ENCODE assay signal across 19 cellular contexts in the genomic region with DNA sequence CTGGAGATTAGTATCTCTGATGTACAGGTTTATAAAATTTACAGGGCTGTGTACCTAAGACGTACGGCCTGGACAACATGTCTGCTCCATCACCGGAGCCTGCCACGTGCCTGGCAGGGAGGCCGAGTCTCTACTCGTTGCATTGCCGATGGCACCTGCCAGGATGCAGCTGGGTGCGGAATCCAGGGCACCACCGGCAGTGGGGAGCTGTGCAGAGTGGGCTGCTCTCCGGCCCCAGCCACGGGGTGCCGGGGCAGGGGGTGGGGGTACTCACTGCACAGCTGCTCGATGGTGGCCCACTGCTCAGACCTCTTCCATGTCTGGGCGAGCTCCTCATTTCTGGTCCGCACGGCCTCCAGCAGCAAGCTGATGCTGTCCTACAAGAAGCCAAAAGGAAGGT. TPM values are rescaled to one million over a fixed set of nuclear protein-coding genes. Genes with fewer than 3 reads are reported as not detected.
A peak's percentile ranks its signal among the peaks of the same experiment; 100 is the strongest.
DNase-seq lines count a peak whose midpoint lies in the region; ATAC-seq, FAIRE-seq and TF ChIP-seq lines count a peak whose summit lies in the region.
"Had no signal": no experiment of that assay in that cellular context is flagged by ENCODE, and none has a peak within 500 bp of the region (broad histone marks: within the 10 kb centered on the region; RNA-seq: fewer than 3 reads in every experiment).

No MANE protein-coding gene starts in this region.

- H3K4me3 ChIP-seq in K562 (no peak overlapping the region), muscle layer of colon (ENCODE audit: low read depth in 1 of 2, low read length in 2 of 2) (no peak overlapping the region), tibial artery (peak overlapping the region in 1 of 2 donors; percentile 21), WERI-Rb-1 (ENCODE audit: low read depth, low read length) (no peak overlapping the region)
- H3K4me3 ChIP-seq: adrenal gland, prostate gland had no signal

- no peak overlapping the region for H3K9ac ChIP-seq in K562 (ENCODE audit: insufficient read depth in 1 of 2, low read depth in 2 of 2, low read length in 2 of 2)
- H3K9ac ChIP-seq in muscle layer of colon (ENCODE audit: low read length) = no peak overlapping the region

- no peak for TF ChIP-seq EP300 in K562 (IDR thresholded peaks at IDR 0.05; ENCODE audit: low read length)

- no peak for TF ChIP-seq CTCF in K562 (IDR thresholded peaks at IDR 0.05 in 2 of 3, conservative IDR thresholded peaks at IDR 0.05 in 1 of 3; ENCODE audit: insufficient read depth in 2 of 3, low read depth in 1 of 3, low read length in 3 of 3)
- TF ChIP-seq CTCF in tibial artery (IDR thresholded peaks at IDR 0.05) = no peak
- TF ChIP-seq CTCF in WERI-Rb-1 (IDR thresholded peaks at IDR 0.05; ENCODE audit: low read depth, low read length) = no peak

- CTCF ChIA-PET in K562 (lab: Yijun Ruan, JAX; ENCODE audit: low intra/inter-chr PET ratio) = no interaction called here

- H3K27me3 ChIP-seq in K562 (ENCODE audit: control insufficient read depth in 2 of 2, insufficient read depth in 2 of 2, low read length in 2 of 2) (no peaks in the 10 kb centered on the region), muscle layer of colon (ENCODE audit: control insufficient read depth in 1 of 2, insufficient read depth in 2 of 2, low read length in 2 of 2) (no peaks in the 10 kb centered on the region), tibial artery (no peaks in the 10 kb centered on the region), WERI-Rb-1 (ENCODE audit: insufficient read depth, low read depth, severe bottlenecking) (no peaks in the 10 kb centered on the region)
- H3K27me3 ChIP-seq: adrenal gland had no signal

- POLR2A ChIA-PET in K562 (lab: Yijun Ruan, JAX) = interaction anchor here (1.4 kb wide), 1 partner anchor 20 kb away, joined by 3 read pairs; no protein-coding TSS in a partner anchor

- DNase-seq in Right ventricle myocardium inferior (ENCODE audit: missing footprints) (peak; percentile 50), Right ventricle myocardium superior (no peak), K562 (ENCODE audit: extremely low read depth in 1 of 4, low spot score in 3 of 4) (no peak), tibial artery (no peak), WERI-Rb-1 (no peak)
- DNase-seq: activated CD4-positive, alpha-beta T cell treated with anti-CD3 and anti-CD28 coated beads, Interleukin-2, amount 50 U/mL, for 4 hours; activated gamma-delta T cell; adrenal gland; Calu3; EL; HCEC 1CT; hippocampal formation; NCI-H1417 treated with DMSO at 0.1 percent for 48 hours; NCI-H526; SHP77 had no signal

- BruUV-seq in K562 (replicated peaks; lab: Mats Ljungman, UMichigan) = no TSS peak

- H3K9me3 ChIP-seq in K562 (replicated peaks; ENCODE audit: control insufficient read depth, insufficient read depth, low read depth, low read length) (no peaks in the 10 kb centered on the region), muscle layer of colon (ENCODE audit: low read length) (no peaks in the 10 kb centered on the region), tibial artery (no peaks in the 10 kb centered on the region), WERI-Rb-1 (ENCODE audit: severe bottlenecking) (no peaks in the 10 kb centered on the region)
- H3K9me3 ChIP-seq: adrenal gland, prostate gland had no signal

- TF ChIP-seq POLR2A in K562 (conservative IDR thresholded peaks at IDR 0.05) = no peak

- peaks cover 97% of the 10 kb centered on the region for H3K36me3 ChIP-seq in K562 (ENCODE audit: control insufficient read depth, insufficient read depth, low read length)
- peaks cover 68% of the 10 kb centered on the region for H3K36me3 ChIP-seq in muscle layer of colon (ENCODE audit: insufficient read depth, low read length)
- peaks cover 52 to 78% (median 57%) of the 10 kb centered on the region in 3 donors for H3K36me3 ChIP-seq in tibial artery
- peaks cover 99% of the 10 kb centered on the region for H3K36me3 ChIP-seq in WERI-Rb-1

- ATAC-seq in Right ventricle myocardium inferior (no peak), Right ventricle myocardium superior (ENCODE audit: poor library complexity) (no peak), K562 (no peak), GM19463 (IDR thresholded peaks at IDR 0.05; ENCODE audit: unreplicated experiment) (no peak), HG03571 (IDR thresholded peaks at IDR 0.05; ENCODE audit: unreplicated experiment) (no peak)

- H3K4me2 ChIP-seq in K562 (ENCODE audit: insufficient read depth, low read length) = no peak overlapping the region

- in situ Hi-C loops in K562 (cut with MboI) = no loop called here

- no peaks in the 10 kb centered on the region for H3K9me1 ChIP-seq in K562 (ENCODE audit: control insufficient read depth, insufficient read depth, low read length)

- peaks cover 0 to 3% of the 10 kb centered on the region in 2 experiments; a peak in 1 of 5 replicates for H3K4me1 ChIP-seq in K562 (replicated peaks in 1 of 2; ENCODE audit: control insufficient read depth in 2 of 2, insufficient read depth in 2 of 2, low read length in 2 of 2)
- H3K4me1 ChIP-seq in muscle layer of colon (ENCODE audit: insufficient read depth, low read length) = peaks cover 37% of the 10 kb centered on the region
- H3K4me1 ChIP-seq in tibial artery = peaks cover 0 to 76% (median 49%) of the 10 kb centered on the region in 4 donors

- WGBS in K562 (ENCODE audit: insufficient coverage, low coverage, missing lambda C conversion rate) = 95% methylated on average over 16 of the region's 16 CpGs

- no peak for TF ChIP-seq RAD21 in K562 (CRISPR knock-in tag; conservative IDR thresholded peaks at IDR 0.05 in 1 of 2, IDR thresholded peaks at IDR 0.05 in 1 of 2)

- H4K20me1 ChIP-seq in K562 (replicated peaks; ENCODE audit: control insufficient read depth, insufficient read depth, low read length) = peaks cover 5% of the 10 kb centered on the region; the same call in 1 of the 2 replicates

- no peak for FAIRE-seq in K562 (lab: Jason Lieb, UNC)

- H3K27ac ChIP-seq in K562 (ENCODE audit: extremely low read depth, low read depth, low read length) = no peak overlapping the region
- H3K27ac ChIP-seq in muscle layer of colon (ENCODE audit: low read depth, low read length) = peak overlapping the region; percentile 93
- peak overlapping the region; percentile 70 to 79 for H3K27ac ChIP-seq in tibial artery
- no peak overlapping the region for H3K27ac ChIP-seq in WERI-Rb-1

- intact Hi-C loops in Right ventricle myocardium inferior (cut with DNase I) = loop anchor here (5.0 kb wide), 1 partner anchor 37 kb away; no protein-coding TSS in a partner anchor
- intact Hi-C loops in Right ventricle myocardium superior (cut with DNase I) = no loop called here
- intact Hi-C loops in K562 (cut with micrococcal nuclease) = no loop called here
- intact Hi-C loops in tibial artery (cut with DNase I; ENCODE audit: low total_unique reads) = no loop called here

- no peaks in the 10 kb centered on the region for H3K79me2 ChIP-seq in K562 (ENCODE audit: control insufficient read depth, insufficient read depth, low read length)

- no peak overlapping the region for H2AFZ ChIP-seq in K562 (ENCODE audit: low read depth, low read length)

RNA-seq across cellular contexts. Expression of a gene that starts 13.1 kb away (rescaled TPM):
- total RNA-seq in Right ventricle myocardium inferior (14.8 TPM), Right ventricle myocardium superior (13.0 TPM), K562 (2014; rRNA removed) (33.2 and 39.0 TPM in 2 replicates), K562 (2014; rRNA removed; fragmentation: Illumina TruSeq; extraction: Trizol) (3.9 and 8.6 TPM in 2 replicates), K562 (2015; rRNA removed; fragmentation: Illumina TruSeq; extraction: Trizol) (18.9 and 20.9 TPM in 2 replicates), K562 (2021) (51.2 and 52.5 TPM in 2 replicates)
- total RNA-seq in K562 (2011; cell fraction: chromatin; rRNA removed; ENCODE audit: low replicate concordance) = 44.9 and 197 TPM in 2 replicates
- total RNA-seq in K562 (2011; cell fraction: nucleolus; rRNA removed) = 108 and 129 TPM in 2 replicates
- 63.6 and 65.2 TPM in 2 replicates for total RNA-seq in K562 (2011; cell fraction: nucleoplasm; rRNA removed)
- polyA plus RNA-seq in K562 (2011; rRNA removed) (12.6 and 15.2 TPM in 2 replicates), K562 (2014; fragmentation: Illumina TruSeq; extraction: Trizol) (7.6 and 25.3 TPM in 2 replicates), K562 (2014; fragmentation: Nextera tagmentation; extraction: Ambion mirVana) (under 1 TPM; 0.31 to 0.69 TPM), K562 (2014; rRNA removed) (38.6 and 42.4 TPM in 2 replicates)
- 18.3 and 47.5 TPM in 2 replicates for polyA plus RNA-seq in K562 (2011; cell fraction: cytosol; rRNA removed)
- polyA plus RNA-seq in K562 (2011; cell fraction: nucleus; rRNA removed) = 42.7 and 112 TPM in 2 replicates
- 22.5 and 27.7 TPM in 2 replicates for polyA plus RNA-seq in K562 (2012)
- 4.7 and 7.0 TPM in 2 replicates for polyA minus RNA-seq in K562 (2011; rRNA and poly(A)+ RNA removed)
- polyA minus RNA-seq in K562 (2011; cell fraction: cytosol; rRNA and poly(A)+ RNA removed) = 19.5 and 23.0 TPM in 2 replicates
- 58.6 and 62.1 TPM in 2 replicates for polyA minus RNA-seq in K562 (2011; cell fraction: nucleus; rRNA and poly(A)+ RNA removed)

RNA-seq across cellular contexts. Expression of a gene that starts 37.1 kb away (rescaled TPM):
- total RNA-seq in Right ventricle myocardium inferior (0.19 TPM), Right ventricle myocardium superior (0.19 TPM), K562 (2014; rRNA removed) (not detected in 2 replicates), K562 (2014; rRNA removed; fragmentation: Illumina TruSeq; extraction: Trizol) (not detected in 2 replicates), K562 (2015; rRNA removed; fragmentation: Illumina TruSeq; extraction: Trizol) (not detected in 2 replicates), K562 (2021) (not detected in 2 replicates)
- 0.23 TPM in 1 of 2 replicates, not detected in the other for total RNA-seq in K562 (2011; cell fraction: chromatin; rRNA removed; ENCODE audit: low replicate concordance)
- total RNA-seq in K562 (2011; cell fraction: nucleolus; rRNA removed) = 0.26 and 0.33 TPM in 2 replicates
- total RNA-seq in K562 (2011; cell fraction: nucleoplasm; rRNA removed) = 0.37 TPM in 1 of 2 replicates, not detected in the other
- polyA plus RNA-seq in K562 (2011; rRNA removed) (not detected in 2 replicates), K562 (2014; fragmentation: Illumina TruSeq; extraction: Trizol) (not detected in 2 replicates), K562 (2014; fragmentation: Nextera tagmentation; extraction: Ambion mirVana) (not detected), K562 (2014; rRNA removed) (0.08 TPM in 1 of 2 replicates, not detected in the other)
- not detected in 2 replicates for polyA plus RNA-seq in K562 (2011; cell fraction: cytosol; rRNA removed)
- polyA plus RNA-seq in K562 (2011; cell fraction: nucleus; rRNA removed) = 0.14 TPM in 1 of 2 replicates, not detected in the other
- polyA plus RNA-seq in K562 (2012) = 0.25 and 0.30 TPM in 2 replicates
- not detected in 2 replicates for polyA minus RNA-seq in K562 (2011; rRNA and poly(A)+ RNA removed)
- not detected in 2 replicates for polyA minus RNA-seq in K562 (2011; cell fraction: cytosol; rRNA and poly(A)+ RNA removed)
- 0.13 TPM in 1 of 2 replicates, not detected in the other for polyA minus RNA-seq in K562 (2011; cell fraction: nucleus; rRNA and poly(A)+ RNA removed)

RNA-seq across cellular contexts. Expression of a gene that starts 52.6 kb away (rescaled TPM):
- total RNA-seq in Right ventricle myocardium inferior (468 TPM), Right ventricle myocardium superior (369 TPM), K562 (2014; rRNA removed) (1,572 and 2,328 TPM in 2 replicates), K562 (2014; rRNA removed; fragmentation: Illumina TruSeq; extraction: Trizol) (512 and 566 TPM in 2 replicates), K562 (2015; rRNA removed; fragmentation: Illumina TruSeq; extraction: Trizol) (568 and 574 TPM in 2 replicates), K562 (2021) (1,775 and 1,801 TPM in 2 replicates)
- 264 and 482 TPM in 2 replicates for total RNA-seq in K562 (2011; cell fraction: chromatin; rRNA removed; ENCODE audit: low replicate concordance)
- 393 and 500 TPM in 2 replicates for total RNA-seq in K562 (2011; cell fraction: nucleolus; rRNA removed)
- total RNA-seq in K562 (2011; cell fraction: nucleoplasm; rRNA removed) = 388 and 427 TPM in 2 replicates
- polyA plus RNA-seq in K562 (2011; rRNA removed) (224 and 602 TPM in 2 replicates), K562 (2014; fragmentation: Illumina TruSeq; extraction: Trizol) (990 and 2,987 TPM in 2 replicates), K562 (2014; fragmentation: Nextera tagmentation; extraction: Ambion mirVana) (100 to 1,000 TPM; 259 to 386 TPM), K562 (2014; rRNA removed) (831 and 1,109 TPM in 2 replicates)
- 901 and 1,415 TPM in 2 replicates for polyA plus RNA-seq in K562 (2011; cell fraction: cytosol; rRNA removed)
- polyA plus RNA-seq in K562 (2011; cell fraction: nucleus; rRNA removed) = 1,206 and 1,333 TPM in 2 replicates
- 1,311 and 3,206 TPM in 2 replicates for polyA plus RNA-seq in K562 (2012)
- 205 and 410 TPM in 2 replicates for polyA minus RNA-seq in K562 (2011; rRNA and poly(A)+ RNA removed)
- polyA minus RNA-seq in K562 (2011; cell fraction: cytosol; rRNA and poly(A)+ RNA removed) = 580 and 1,178 TPM in 2 replicates
- 230 and 388 TPM in 2 replicates for polyA minus RNA-seq in K562 (2011; cell fraction: nucleus; rRNA and poly(A)+ RNA removed)

Comparison
In these comparisons a context has a peak if more than half of its experiments do, and no peak if none do; other contexts are left out.
1. H3K27ac ChIP-seq: peak in muscle layer of colon (single experiment) and tibial artery (2 of 2); none in K562 (single experiment) and WERI-Rb-1 (single experiment).